ENCODE assay signal across 1 cellular context in the genomic region with DNA sequence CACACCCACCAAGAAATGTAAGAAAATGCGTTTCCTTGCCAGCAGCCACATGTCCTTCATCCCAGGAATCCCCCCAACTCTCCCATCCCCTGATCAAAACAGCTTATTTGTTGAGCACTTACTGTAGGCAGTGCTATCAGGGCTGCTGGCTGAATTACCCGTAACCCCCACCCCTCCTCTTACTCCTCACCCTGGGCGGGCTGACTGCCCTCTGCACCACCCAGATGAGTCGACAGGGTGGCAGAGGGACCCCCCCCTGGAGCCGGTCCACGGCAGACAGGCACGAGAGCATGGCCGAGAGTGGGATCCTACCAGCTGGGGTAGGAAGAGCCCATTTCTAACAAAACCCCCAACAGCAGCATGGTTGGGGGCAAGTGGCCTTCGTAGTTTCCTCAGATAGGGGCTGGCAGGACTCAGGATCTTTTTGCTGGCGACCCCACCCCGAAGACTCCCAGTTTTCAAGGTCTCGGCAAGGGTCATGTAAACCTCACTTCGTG.
TF ChIP-seq lines count a peak whose summit lies in the region.

No MANE protein-coding gene starts in this region.

TF ChIP-seq in K562, 482 proteins besides CTCF, POLR2A, EP300 and RAD21 (continued from another document and continues in another):
- TF ChIP-seq, protein P1, sequence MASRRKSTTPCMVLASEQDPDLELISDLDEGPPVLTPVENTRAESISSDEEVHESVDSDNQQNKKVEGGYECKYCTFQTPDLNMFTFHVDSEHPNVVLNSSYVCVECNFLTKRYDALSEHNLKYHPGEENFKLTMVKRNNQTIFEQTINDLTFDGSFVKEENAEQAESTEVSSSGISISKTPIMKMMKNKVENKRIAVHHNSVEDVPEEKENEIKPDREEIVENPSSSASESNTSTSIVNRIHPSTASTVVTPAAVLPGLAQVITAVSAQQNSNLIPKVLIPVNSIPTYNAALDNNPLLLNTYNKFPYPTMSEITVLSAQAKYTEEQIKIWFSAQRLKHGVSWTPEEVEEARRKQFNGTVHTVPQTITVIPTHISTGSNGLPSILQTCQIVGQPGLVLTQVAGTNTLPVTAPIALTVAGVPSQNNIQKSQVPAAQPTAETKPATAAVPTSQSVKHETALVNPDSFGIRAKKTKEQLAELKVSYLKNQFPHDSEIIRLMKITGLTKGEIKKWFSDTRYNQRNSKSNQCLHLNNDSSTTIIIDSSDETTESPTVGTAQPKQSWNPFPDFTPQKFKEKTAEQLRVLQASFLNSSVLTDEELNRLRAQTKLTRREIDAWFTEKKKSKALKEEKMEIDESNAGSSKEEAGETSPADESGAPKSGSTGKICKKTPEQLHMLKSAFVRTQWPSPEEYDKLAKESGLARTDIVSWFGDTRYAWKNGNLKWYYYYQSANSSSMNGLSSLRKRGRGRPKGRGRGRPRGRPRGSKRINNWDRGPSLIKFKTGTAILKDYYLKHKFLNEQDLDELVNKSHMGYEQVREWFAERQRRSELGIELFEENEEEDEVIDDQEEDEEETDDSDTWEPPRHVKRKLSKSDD (conservative IDR thresholded peaks at IDR 0.05; ENCODE audit: low read length) = no peak
- TF ChIP-seq XRCC5 (IDR thresholded peaks at IDR 0.05; ENCODE audit: low read depth, low read length) = no peak
- no peak for TF ChIP-seq ZNF316 (IDR thresholded peaks at IDR 0.05)
- no peak for TF ChIP-seq RB1 (IDR thresholded peaks at IDR 0.05; ENCODE audit: low read depth)
- TF ChIP-seq, protein P2, sequence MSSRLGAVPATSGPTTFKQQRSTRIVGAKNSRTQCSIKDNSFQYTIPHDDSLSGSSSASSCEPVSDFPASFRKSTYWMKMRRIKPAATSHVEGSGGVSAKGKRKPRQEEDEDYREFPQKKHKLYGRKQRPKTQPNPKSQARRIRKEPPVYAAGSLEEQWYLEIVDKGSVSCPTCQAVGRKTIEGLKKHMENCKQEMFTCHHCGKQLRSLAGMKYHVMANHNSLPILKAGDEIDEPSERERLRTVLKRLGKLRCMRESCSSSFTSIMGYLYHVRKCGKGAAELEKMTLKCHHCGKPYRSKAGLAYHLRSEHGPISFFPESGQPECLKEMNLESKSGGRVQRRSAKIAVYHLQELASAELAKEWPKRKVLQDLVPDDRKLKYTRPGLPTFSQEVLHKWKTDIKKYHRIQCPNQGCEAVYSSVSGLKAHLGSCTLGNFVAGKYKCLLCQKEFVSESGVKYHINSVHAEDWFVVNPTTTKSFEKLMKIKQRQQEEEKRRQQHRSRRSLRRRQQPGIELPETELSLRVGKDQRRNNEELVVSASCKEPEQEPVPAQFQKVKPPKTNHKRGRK (tag; IDR thresholded peaks at IDR 0.05) = no peak
- TF ChIP-seq, protein P3, sequence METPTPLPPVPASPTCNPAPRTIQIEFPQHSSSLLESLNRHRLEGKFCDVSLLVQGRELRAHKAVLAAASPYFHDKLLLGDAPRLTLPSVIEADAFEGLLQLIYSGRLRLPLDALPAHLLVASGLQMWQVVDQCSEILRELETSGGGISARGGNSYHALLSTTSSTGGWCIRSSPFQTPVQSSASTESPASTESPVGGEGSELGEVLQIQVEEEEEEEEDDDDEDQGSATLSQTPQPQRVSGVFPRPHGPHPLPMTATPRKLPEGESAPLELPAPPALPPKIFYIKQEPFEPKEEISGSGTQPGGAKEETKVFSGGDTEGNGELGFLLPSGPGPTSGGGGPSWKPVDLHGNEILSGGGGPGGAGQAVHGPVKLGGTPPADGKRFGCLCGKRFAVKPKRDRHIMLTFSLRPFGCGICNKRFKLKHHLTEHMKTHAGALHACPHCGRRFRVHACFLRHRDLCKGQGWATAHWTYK (CRISPR knock-in tag; IDR thresholded peaks at IDR 0.05) = no peak
- TF ChIP-seq SMC3 (conservative IDR thresholded peaks at IDR 0.05; ENCODE audit: insufficient read depth, low read depth, low read length) = no peak
- no peak for TF ChIP-seq GABPB1 (CRISPR knock-in tag; IDR thresholded peaks at IDR 0.05)
- TF ChIP-seq PYGO2 (tag; IDR thresholded peaks at IDR 0.05) = no peak
- TF ChIP-seq PHB (CRISPR knock-in tag; IDR thresholded peaks at IDR 0.05) = no peak
- TF ChIP-seq ZKSCAN1 (IDR thresholded peaks at IDR 0.05; ENCODE audit: low read depth, low read length) = no peak
- TF ChIP-seq ZNF274 (IDR thresholded peaks at IDR 0.05; ENCODE audit: borderline replicate concordance, low read depth, low read length) = no peak
- no peak; the same call in 1 of the 2 replicates for TF ChIP-seq ZBTB1 (CRISPR knock-in tag; IDR thresholded peaks at IDR 0.05; ENCODE audit: borderline replicate concordance, low read depth)
- no peak for TF ChIP-seq HOXB6 (CRISPR knock-in tag; IDR thresholded peaks at IDR 0.05; ENCODE audit: borderline replicate concordance)
- no peak for TF ChIP-seq ZNF586 (CRISPR knock-in tag; conservative IDR thresholded peaks at IDR 0.05)
- TF ChIP-seq CEBPB (tag; IDR thresholded peaks at IDR 0.05) = no peak
- no peak for TF ChIP-seq MIER1 (IDR thresholded peaks at IDR 0.05; ENCODE audit: low read depth)
- peak; percentile 48; the same call in 1 of the 2 replicates for TF ChIP-seq ZFX (CRISPR knock-in tag; IDR thresholded peaks at IDR 0.05)
- TF ChIP-seq ZNF445 (CRISPR knock-in tag; IDR thresholded peaks at IDR 0.05; ENCODE audit: low read depth) = no peak
- no peak for TF ChIP-seq ATF1 (CRISPR knock-in tag; IDR thresholded peaks at IDR 0.05)
- peak; percentile 68 for TF ChIP-seq ATF1 (tag; IDR thresholded peaks at IDR 0.05)
- TF ChIP-seq, protein P4, sequence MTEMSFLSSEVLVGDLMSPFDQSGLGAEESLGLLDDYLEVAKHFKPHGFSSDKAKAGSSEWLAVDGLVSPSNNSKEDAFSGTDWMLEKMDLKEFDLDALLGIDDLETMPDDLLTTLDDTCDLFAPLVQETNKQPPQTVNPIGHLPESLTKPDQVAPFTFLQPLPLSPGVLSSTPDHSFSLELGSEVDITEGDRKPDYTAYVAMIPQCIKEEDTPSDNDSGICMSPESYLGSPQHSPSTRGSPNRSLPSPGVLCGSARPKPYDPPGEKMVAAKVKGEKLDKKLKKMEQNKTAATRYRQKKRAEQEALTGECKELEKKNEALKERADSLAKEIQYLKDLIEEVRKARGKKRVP (CRISPR knock-in tag; IDR thresholded peaks at IDR 0.05) = no peak
- TF ChIP-seq RFX5 (IDR thresholded peaks at IDR 0.05; ENCODE audit: low read depth, low read length) = no peak
- no peak for TF ChIP-seq PHB2 (IDR thresholded peaks at IDR 0.05; ENCODE audit: low read depth)
- no peak for TF ChIP-seq DACH1 (IDR thresholded peaks at IDR 0.05; ENCODE audit: partially characterized antibody)
- TF ChIP-seq TRIM28 (IDR thresholded peaks at IDR 0.05) = no peak
- TF ChIP-seq ARHGAP35 (IDR thresholded peaks at IDR 0.05; ENCODE audit: partially characterized antibody) = no peak
- no peak for TF ChIP-seq ARNT (IDR thresholded peaks at IDR 0.05)
- no peak for TF ChIP-seq CHCHD3 (CRISPR knock-in tag; IDR thresholded peaks at IDR 0.05)
- TF ChIP-seq, protein P5, sequence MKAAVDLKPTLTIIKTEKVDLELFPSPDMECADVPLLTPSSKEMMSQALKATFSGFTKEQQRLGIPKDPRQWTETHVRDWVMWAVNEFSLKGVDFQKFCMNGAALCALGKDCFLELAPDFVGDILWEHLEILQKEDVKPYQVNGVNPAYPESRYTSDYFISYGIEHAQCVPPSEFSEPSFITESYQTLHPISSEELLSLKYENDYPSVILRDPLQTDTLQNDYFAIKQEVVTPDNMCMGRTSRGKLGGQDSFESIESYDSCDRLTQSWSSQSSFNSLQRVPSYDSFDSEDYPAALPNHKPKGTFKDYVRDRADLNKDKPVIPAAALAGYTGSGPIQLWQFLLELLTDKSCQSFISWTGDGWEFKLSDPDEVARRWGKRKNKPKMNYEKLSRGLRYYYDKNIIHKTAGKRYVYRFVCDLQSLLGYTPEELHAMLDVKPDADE (conservative IDR thresholded peaks at IDR 0.05; ENCODE audit: control insufficient read depth, low read depth, low read length) = no peak
- TF ChIP-seq MAFG (tag; conservative IDR thresholded peaks at IDR 0.05) = no peak
- TF ChIP-seq, protein P6, sequence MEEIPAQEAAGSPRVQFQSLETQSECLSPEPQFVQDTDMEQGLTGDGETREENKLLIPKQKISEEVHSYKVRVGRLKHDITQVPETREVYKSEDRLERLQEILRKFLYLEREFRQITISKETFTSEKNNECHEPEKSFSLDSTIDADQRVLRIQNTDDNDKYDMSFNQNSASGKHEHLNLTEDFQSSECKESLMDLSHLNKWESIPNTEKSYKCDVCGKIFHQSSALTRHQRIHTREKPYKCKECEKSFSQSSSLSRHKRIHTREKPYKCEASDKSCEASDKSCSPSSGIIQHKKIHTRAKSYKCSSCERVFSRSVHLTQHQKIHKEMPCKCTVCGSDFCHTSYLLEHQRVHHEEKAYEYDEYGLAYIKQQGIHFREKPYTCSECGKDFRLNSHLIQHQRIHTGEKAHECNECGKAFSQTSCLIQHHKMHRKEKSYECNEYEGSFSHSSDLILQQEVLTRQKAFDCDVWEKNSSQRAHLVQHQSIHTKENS (CRISPR knock-in tag; IDR thresholded peaks at IDR 0.05) = no peak
- TF ChIP-seq, protein P7, sequence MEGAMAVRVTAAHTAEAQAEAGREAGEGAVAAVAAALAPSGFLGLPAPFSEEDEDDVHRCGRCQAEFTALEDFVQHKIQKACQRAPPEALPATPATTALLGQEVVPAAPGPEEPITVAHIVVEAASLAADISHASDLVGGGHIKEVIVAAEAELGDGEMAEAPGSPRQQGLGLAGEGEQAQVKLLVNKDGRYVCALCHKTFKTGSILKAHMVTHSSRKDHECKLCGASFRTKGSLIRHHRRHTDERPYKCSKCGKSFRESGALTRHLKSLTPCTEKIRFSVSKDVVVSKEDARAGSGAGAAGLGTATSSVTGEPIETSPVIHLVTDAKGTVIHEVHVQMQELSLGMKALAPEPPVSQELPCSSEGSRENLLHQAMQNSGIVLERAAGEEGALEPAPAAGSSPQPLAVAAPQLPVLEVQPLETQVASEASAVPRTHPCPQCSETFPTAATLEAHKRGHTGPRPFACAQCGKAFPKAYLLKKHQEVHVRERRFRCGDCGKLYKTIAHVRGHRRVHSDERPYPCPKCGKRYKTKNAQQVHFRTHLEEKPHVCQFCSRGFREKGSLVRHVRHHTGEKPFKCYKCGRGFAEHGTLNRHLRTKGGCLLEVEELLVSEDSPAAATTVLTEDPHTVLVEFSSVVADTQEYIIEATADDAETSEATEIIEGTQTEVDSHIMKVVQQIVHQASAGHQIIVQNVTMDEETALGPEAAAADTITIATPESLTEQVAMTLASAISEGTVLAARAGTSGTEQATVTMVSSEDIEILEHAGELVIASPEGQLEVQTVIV (CRISPR knock-in tag; IDR thresholded peaks at IDR 0.05; ENCODE audit: borderline replicate concordance) = no peak
- TF ChIP-seq, protein P8, sequence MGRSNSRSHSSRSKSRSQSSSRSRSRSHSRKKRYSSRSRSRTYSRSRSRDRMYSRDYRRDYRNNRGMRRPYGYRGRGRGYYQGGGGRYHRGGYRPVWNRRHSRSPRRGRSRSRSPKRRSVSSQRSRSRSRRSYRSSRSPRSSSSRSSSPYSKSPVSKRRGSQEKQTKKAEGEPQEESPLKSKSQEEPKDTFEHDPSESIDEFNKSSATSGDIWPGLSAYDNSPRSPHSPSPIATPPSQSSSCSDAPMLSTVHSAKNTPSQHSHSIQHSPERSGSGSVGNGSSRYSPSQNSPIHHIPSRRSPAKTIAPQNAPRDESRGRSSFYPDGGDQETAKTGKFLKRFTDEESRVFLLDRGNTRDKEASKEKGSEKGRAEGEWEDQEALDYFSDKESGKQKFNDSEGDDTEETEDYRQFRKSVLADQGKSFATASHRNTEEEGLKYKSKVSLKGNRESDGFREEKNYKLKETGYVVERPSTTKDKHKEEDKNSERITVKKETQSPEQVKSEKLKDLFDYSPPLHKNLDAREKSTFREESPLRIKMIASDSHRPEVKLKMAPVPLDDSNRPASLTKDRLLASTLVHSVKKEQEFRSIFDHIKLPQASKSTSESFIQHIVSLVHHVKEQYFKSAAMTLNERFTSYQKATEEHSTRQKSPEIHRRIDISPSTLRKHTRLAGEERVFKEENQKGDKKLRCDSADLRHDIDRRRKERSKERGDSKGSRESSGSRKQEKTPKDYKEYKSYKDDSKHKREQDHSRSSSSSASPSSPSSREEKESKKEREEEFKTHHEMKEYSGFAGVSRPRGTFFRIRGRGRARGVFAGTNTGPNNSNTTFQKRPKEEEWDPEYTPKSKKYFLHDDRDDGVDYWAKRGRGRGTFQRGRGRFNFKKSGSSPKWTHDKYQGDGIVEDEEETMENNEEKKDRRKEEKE (IDR thresholded peaks at IDR 0.05; ENCODE audit: borderline replicate concordance in 1 of 2, control insufficient read depth in 1 of 2, low read depth in 2 of 2, low read length in 1 of 2) = 0 out of 4 replicates have a peak, but pooled peaks of 1 of the 2 experiments have one; percentile 0
- no peak for TF ChIP-seq DDX20 (tag; IDR thresholded peaks at IDR 0.05; ENCODE audit: low read depth)
- TF ChIP-seq NR2C1 (IDR thresholded peaks at IDR 0.05) = no peak
- TF ChIP-seq NR2C1 (tag; IDR thresholded peaks at IDR 0.05) = no peak
- TF ChIP-seq, protein P9, sequence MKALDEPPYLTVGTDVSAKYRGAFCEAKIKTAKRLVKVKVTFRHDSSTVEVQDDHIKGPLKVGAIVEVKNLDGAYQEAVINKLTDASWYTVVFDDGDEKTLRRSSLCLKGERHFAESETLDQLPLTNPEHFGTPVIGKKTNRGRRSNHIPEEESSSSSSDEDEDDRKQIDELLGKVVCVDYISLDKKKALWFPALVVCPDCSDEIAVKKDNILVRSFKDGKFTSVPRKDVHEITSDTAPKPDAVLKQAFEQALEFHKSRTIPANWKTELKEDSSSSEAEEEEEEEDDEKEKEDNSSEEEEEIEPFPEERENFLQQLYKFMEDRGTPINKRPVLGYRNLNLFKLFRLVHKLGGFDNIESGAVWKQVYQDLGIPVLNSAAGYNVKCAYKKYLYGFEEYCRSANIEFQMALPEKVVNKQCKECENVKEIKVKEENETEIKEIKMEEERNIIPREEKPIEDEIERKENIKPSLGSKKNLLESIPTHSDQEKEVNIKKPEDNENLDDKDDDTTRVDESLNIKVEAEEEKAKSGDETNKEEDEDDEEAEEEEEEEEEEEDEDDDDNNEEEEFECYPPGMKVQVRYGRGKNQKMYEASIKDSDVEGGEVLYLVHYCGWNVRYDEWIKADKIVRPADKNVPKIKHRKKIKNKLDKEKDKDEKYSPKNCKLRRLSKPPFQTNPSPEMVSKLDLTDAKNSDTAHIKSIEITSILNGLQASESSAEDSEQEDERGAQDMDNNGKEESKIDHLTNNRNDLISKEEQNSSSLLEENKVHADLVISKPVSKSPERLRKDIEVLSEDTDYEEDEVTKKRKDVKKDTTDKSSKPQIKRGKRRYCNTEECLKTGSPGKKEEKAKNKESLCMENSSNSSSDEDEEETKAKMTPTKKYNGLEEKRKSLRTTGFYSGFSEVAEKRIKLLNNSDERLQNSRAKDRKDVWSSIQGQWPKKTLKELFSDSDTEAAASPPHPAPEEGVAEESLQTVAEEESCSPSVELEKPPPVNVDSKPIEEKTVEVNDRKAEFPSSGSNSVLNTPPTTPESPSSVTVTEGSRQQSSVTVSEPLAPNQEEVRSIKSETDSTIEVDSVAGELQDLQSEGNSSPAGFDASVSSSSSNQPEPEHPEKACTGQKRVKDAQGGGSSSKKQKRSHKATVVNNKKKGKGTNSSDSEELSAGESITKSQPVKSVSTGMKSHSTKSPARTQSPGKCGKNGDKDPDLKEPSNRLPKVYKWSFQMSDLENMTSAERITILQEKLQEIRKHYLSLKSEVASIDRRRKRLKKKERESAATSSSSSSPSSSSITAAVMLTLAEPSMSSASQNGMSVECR (CRISPR knock-in tag; IDR thresholded peaks at IDR 0.05) = no peak
